In genomic region chrX:24466025-24466424, GRCh38 we compare ENCODE assay signal across 1 cellular context.
TF ChIP-seq lines count a peak whose summit lies in the region.

No MANE protein-coding gene starts in this region.

TF ChIP-seq in GM12878, 131 proteins besides CTCF, POLR2A, EP300 and RAD21 (continued from another document):
- TF ChIP-seq BCLAF1 (IDR thresholded peaks at IDR 0.05) (no peak), SMC3 (IDR thresholded peaks at IDR 0.05; ENCODE audit: borderline replicate concordance, low read length) (no peak), TCF3 (IDR thresholded peaks at IDR 0.05; ENCODE audit: borderline replicate concordance, insufficient read depth, low read depth, low read length) (no peak), ZNF207 (IDR thresholded peaks at IDR 0.05; ENCODE audit: borderline replicate concordance) (no peak), RB1 (IDR thresholded peaks at IDR 0.05; ENCODE audit: borderline replicate concordance) (no peak), ZBTB40 (IDR thresholded peaks at IDR 0.05; ENCODE audit: borderline replicate concordance) (no peak), HCFC1 (IDR thresholded peaks at IDR 0.05; ENCODE audit: low read length) (no peak), MYB (IDR thresholded peaks at IDR 0.05; ENCODE audit: borderline replicate concordance, low read depth, low read length) (no peak), SUZ12 (IDR thresholded peaks at IDR 0.05; ENCODE audit: unreplicated experiment) (no peak), EED (IDR thresholded peaks at IDR 0.05; ENCODE audit: low read depth) (no peak), POLR2AphosphoS2 (IDR thresholded peaks at IDR 0.05; ENCODE audit: low read depth, low read length) (no peak), MEF2A (IDR thresholded peaks at IDR 0.05; ENCODE audit: insufficient read depth, low read depth, low read length) (no peak), EGR1 (IDR thresholded peaks at IDR 0.05; ENCODE audit: borderline replicate concordance in 1 of 2, low read depth in 2 of 2, low read length in 2 of 2) (no peak)
- TF ChIP-seq, protein P1, sequence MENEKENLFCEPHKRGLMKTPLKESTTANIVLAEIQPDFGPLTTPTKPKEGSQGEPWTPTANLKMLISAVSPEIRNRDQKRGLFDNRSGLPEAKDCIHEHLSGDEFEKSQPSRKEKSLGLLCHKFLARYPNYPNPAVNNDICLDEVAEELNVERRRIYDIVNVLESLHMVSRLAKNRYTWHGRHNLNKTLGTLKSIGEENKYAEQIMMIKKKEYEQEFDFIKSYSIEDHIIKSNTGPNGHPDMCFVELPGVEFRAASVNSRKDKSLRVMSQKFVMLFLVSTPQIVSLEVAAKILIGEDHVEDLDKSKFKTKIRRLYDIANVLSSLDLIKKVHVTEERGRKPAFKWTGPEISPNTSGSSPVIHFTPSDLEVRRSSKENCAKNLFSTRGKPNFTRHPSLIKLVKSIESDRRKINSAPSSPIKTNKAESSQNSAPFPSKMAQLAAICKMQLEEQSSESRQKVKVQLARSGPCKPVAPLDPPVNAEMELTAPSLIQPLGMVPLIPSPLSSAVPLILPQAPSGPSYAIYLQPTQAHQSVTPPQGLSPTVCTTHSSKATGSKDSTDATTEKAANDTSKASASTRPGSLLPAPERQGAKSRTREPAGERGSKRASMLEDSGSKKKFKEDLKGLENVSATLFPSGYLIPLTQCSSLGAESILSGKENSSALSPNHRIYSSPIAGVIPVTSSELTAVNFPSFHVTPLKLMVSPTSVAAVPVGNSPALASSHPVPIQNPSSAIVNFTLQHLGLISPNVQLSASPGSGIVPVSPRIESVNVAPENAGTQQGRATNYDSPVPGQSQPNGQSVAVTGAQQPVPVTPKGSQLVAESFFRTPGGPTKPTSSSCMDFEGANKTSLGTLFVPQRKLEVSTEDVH (IDR thresholded peaks at IDR 0.05; ENCODE audit: low read depth, partially characterized antibody): no peak
